8 cellular contexts compared by ENCODE assay signal in genomic region chr16:89506791-89507191, GRCh38. TPM values are rescaled to one million over a fixed set of nuclear protein-coding genes. Genes with fewer than 3 reads are reported as not detected.
DNase-seq lines count a peak whose midpoint lies in the region; ATAC-seq and TF ChIP-seq lines count a peak whose summit lies in the region.

No MANE protein-coding gene starts in this region.

- H3K4me3 ChIP-seq in CD8-positive, alpha-beta T cell (ENCODE audit: low read depth, low read length) = peak overlapping the region; percentile 91
- H3K4me3 ChIP-seq in cardiac fibroblast (replicated peaks in 1 of 2; ENCODE audit: low read depth in 2 of 2, low read length in 2 of 2) (peak overlapping the region; percentile 73 to 82), neural cell (ENCODE audit: low read length) (peak overlapping the region; percentile 94), prostate gland (peak overlapping the region in 1 of 2 donors; percentile 98)

- peaks cover 13% of the 10 kb centered on the region for H3K36me3 Mint-ChIP-seq in CD8-positive, alpha-beta T cell

- TF ChIP-seq RAD21 in neural cell (conservative IDR thresholded peaks at IDR 0.05) = no peak

- H3K9me3 ChIP-seq in CD8-positive, alpha-beta T cell (ENCODE audit: low read length) = no peaks in the 10 kb centered on the region
- H3K9me3 ChIP-seq in neural cell (ENCODE audit: low read length) (no peaks in the 10 kb centered on the region), prostate gland (no peaks in the 10 kb centered on the region)

- TF ChIP-seq CTCF in CD8-positive, alpha-beta T cell (IDR thresholded peaks at IDR 0.05) = no peak
- TF ChIP-seq CTCF in cardiac fibroblast (IDR thresholded peaks at IDR 0.05; ENCODE audit: low read depth, low read length) (no peak), neural cell (IDR thresholded peaks at IDR 0.05; ENCODE audit: poor library complexity, severe bottlenecking) (no peak), prostate gland (IDR thresholded peaks at IDR 0.05) (no peak)

- H4K20me1 ChIP-seq in neural cell (ENCODE audit: insufficient read depth) = no peaks in the 10 kb centered on the region

- no peak for ATAC-seq in CD8-positive, alpha-beta T cell

- H3K4me1 ChIP-seq in CD8-positive, alpha-beta T cell (ENCODE audit: insufficient read depth, low read length) = peaks cover 37% of the 10 kb centered on the region
- H3K4me1 ChIP-seq in prostate gland (replicated peaks) = peaks cover 6% of the 10 kb centered on the region

- peak in 5 of 7 experiments; percentile 20 to 59 (median 41) for DNase-seq in CD8-positive, alpha-beta T cell
- DNase-seq in RPMI7951 (ENCODE audit: low read depth) (peak; percentile 37), cardiac fibroblast (ENCODE audit: low read depth in 2 of 2) (no peak), NCI-H748 treated with DMSO at 0.1 percent for 48 hours (lab: John Stamatoyannopoulos, UW) (no peak), NCI-H2029 treated with DMSO at 0.1 percent for 48 hours (lab: John Stamatoyannopoulos, UW) (no peak), AML-193 (lab: John Stamatoyannopoulos, UW) (no peak), prostate gland (ENCODE audit: low spot score) (no peak)

- WGBS in prostate gland = 51% methylated on average over 15 of the region's 15 CpGs

- intact Hi-C loops in CD8-positive, alpha-beta T cell (cut with DNase I, micrococcal nuclease) = loop anchor here in 1 of 2 experiments (5.0 to 10.0 kb wide), 4 partner anchors 99 to 412 kb away; partner anchors contain the start of genes ACSF3 and SPATA2L
- intact Hi-C loops in prostate gland (cut with DNase I) = loop anchor here (5.0 to 10.0 kb wide), 3 partner anchors 64 to 262 kb away; no protein-coding TSS in a partner anchor

- H3K27me3 Mint-ChIP-seq in CD8-positive, alpha-beta T cell (ENCODE audit: low read depth) = no peaks in the 10 kb centered on the region

- peak overlapping the region; percentile 88 for H3K4me2 ChIP-seq in neural cell (ENCODE audit: low read length)

- H3K4me3 Mint-ChIP-seq in CD8-positive, alpha-beta T cell = peak overlapping the region; percentile 82

- peaks cover 32% of the 10 kb centered on the region for H3K4me1 Mint-ChIP-seq in CD8-positive, alpha-beta T cell (ENCODE audit: low read depth)

- peaks cover 3% of the 10 kb centered on the region for H3F3A ChIP-seq in neural cell (ENCODE audit: insufficient read depth, low read length, poor library complexity, severe bottlenecking)

- peaks cover 11% of the 10 kb centered on the region for H3K36me3 ChIP-seq in CD8-positive, alpha-beta T cell (ENCODE audit: insufficient read depth, low read length)
- H3K36me3 ChIP-seq in neural cell (ENCODE audit: insufficient read depth, low read length) (no peaks in the 10 kb centered on the region), prostate gland (peaks cover 0 to 6% of the 10 kb centered on the region in 2 donors)

- no peak overlapping the region for H2AFZ ChIP-seq in neural cell (ENCODE audit: low read depth, low read length)

- no peak for TF ChIP-seq POLR2A in prostate gland (IDR thresholded peaks at IDR 0.05)

- H3K27me3 ChIP-seq in CD8-positive, alpha-beta T cell (ENCODE audit: insufficient read depth, low read length) = no peaks in the 10 kb centered on the region
- H3K27me3 ChIP-seq in neural cell (ENCODE audit: insufficient read depth, low read depth, low read length) (no peaks in the 10 kb centered on the region), prostate gland (replicated peaks; ENCODE audit: insufficient read depth) (no peaks in the 10 kb centered on the region)

- CTCF ChIA-PET in CD8-positive, alpha-beta T cell (lab: Charles Lee) = interaction anchor here (1.0 to 1.5 kb wide), 3 partner anchors 49 to 193 kb away, joined by 3 read pairs; no protein-coding TSS in a partner anchor

- no peaks in the 10 kb centered on the region for H3K9me2 ChIP-seq in neural cell (ENCODE audit: insufficient read depth, low read length)

- no peaks in the 10 kb centered on the region for H3K9me3 Mint-ChIP-seq in CD8-positive, alpha-beta T cell

- peak overlapping the region; percentile 91 for H3K27ac Mint-ChIP-seq in CD8-positive, alpha-beta T cell

- no peak for TF ChIP-seq EP300 in neural cell (conservative IDR thresholded peaks at IDR 0.05; ENCODE audit: poor library complexity, severe bottlenecking)

- peak overlapping the region; percentile 86 for H3K27ac ChIP-seq in CD8-positive, alpha-beta T cell (ENCODE audit: low read depth, low read length)
- H3K27ac ChIP-seq in neural cell (ENCODE audit: low read length) (peak overlapping the region; percentile 87), prostate gland (no peak overlapping the region)

- POLR2A ChIA-PET in CD8-positive, alpha-beta T cell (lab: Charles Lee) = interaction anchor here (0.9 to 2.8 kb wide), 8 partner anchors 17 to 266 kb away, joined by 3 to 17 read pairs (median 6); partner anchors contain the start of gene ANKRD11

- H3K79me2 ChIP-seq in neural cell (replicated peaks; ENCODE audit: insufficient read depth, low read length) = peaks cover 27% of the 10 kb centered on the region

- peak overlapping the region; percentile 93 for H3K9ac ChIP-seq in neural cell (ENCODE audit: low read length)

TF ChIP-seq in neural cell, 6 proteins besides CTCF, POLR2A, EP300 and RAD21:
- TF ChIP-seq, protein P1, sequence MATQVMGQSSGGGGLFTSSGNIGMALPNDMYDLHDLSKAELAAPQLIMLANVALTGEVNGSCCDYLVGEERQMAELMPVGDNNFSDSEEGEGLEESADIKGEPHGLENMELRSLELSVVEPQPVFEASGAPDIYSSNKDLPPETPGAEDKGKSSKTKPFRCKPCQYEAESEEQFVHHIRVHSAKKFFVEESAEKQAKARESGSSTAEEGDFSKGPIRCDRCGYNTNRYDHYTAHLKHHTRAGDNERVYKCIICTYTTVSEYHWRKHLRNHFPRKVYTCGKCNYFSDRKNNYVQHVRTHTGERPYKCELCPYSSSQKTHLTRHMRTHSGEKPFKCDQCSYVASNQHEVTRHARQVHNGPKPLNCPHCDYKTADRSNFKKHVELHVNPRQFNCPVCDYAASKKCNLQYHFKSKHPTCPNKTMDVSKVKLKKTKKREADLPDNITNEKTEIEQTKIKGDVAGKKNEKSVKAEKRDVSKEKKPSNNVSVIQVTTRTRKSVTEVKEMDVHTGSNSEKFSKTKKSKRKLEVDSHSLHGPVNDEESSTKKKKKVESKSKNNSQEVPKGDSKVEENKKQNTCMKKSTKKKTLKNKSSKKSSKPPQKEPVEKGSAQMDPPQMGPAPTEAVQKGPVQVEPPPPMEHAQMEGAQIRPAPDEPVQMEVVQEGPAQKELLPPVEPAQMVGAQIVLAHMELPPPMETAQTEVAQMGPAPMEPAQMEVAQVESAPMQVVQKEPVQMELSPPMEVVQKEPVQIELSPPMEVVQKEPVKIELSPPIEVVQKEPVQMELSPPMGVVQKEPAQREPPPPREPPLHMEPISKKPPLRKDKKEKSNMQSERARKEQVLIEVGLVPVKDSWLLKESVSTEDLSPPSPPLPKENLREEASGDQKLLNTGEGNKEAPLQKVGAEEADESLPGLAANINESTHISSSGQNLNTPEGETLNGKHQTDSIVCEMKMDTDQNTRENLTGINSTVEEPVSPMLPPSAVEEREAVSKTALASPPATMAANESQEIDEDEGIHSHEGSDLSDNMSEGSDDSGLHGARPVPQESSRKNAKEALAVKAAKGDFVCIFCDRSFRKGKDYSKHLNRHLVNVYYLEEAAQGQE (IDR thresholded peaks at IDR 0.05; ENCODE audit: borderline replicate concordance) = no peak
- TF ChIP-seq TAF1 (IDR thresholded peaks at IDR 0.05; ENCODE audit: low read depth) (no peak), SMC3 (conservative IDR thresholded peaks at IDR 0.05; ENCODE audit: poor library complexity) (no peak), MXI1 (conservative IDR thresholded peaks at IDR 0.05; ENCODE audit: poor library complexity, severe bottlenecking) (no peak), EZH2 (IDR thresholded peaks at IDR 0.05; ENCODE audit: borderline replicate concordance, insufficient read depth, low read length, poor library complexity, severe bottlenecking) (no peak), POLR2AphosphoS5 (IDR thresholded peaks at IDR 0.05) (no peak)

RNA-seq across cellular contexts. Expression of gene SPG7, which starts 1.4 kb away (rescaled TPM):
- 100 to 1,000 TPM; 159 to 180 TPM for total RNA-seq in CD8-positive, alpha-beta T cell
- total RNA-seq in RPMI7951 (2014; rRNA removed; shearing (Covaris generic)) = 50.3 and 79.9 TPM in 2 replicates
- polyA plus RNA-seq in neural cell = 216 and 248 TPM in 2 replicates
- 121 and 129 TPM in 2 replicates for polyA minus RNA-seq in neural cell
- total RNA-seq in prostate gland = 100 to 1,000 TPM; 128 to 165 TPM

RNA-seq across cellular contexts. Expression of gene ANKRD11, which starts 16.4 kb away (rescaled TPM):
- 100 to 1,000 TPM; 257 to 260 TPM for total RNA-seq in CD8-positive, alpha-beta T cell
- total RNA-seq in RPMI7951 (2014; rRNA removed; shearing (Covaris generic)) = 31.2 and 38.4 TPM in 2 replicates
- polyA plus RNA-seq in neural cell = 32.5 and 53.7 TPM in 2 replicates
- polyA minus RNA-seq in neural cell = 63.3 and 67.7 TPM in 2 replicates
- 100 to 1,000 TPM in 1 of 2 donors, 10 to 100 TPM in 1; 66.2 to 143 TPM for total RNA-seq in prostate gland

RNA-seq across cellular contexts. Expression of gene RPL13, which starts 53.7 kb away (rescaled TPM):
- total RNA-seq in CD8-positive, alpha-beta T cell = 1,000 to 10,000 TPM; 4,632 to 4,668 TPM
- total RNA-seq in RPMI7951 (2014; rRNA removed; shearing (Covaris generic)) = 2,032 and 3,331 TPM in 2 replicates
- 2,635 and 2,685 TPM in 2 replicates for polyA plus RNA-seq in neural cell
- polyA minus RNA-seq in neural cell = 1,181 and 1,234 TPM in 2 replicates
- total RNA-seq in prostate gland = over 10,000 TPM in 1 of 2 donors, 1,000 to 10,000 TPM in 1; 6,889 to 11,644 TPM

Comparison
In these comparisons a context has a peak if more than half of its experiments do, and no peak if none do; other contexts are left out.
1. DNase-seq: peak in CD8-positive, alpha-beta T cell (5 of 7) and RPMI7951 (single experiment); none in cardiac fibroblast (0 of 2), NCI-H748 treated with DMSO at 0.1 percent for 48 hours (single experiment), NCI-H2029 treated with DMSO at 0.1 percent for 48 hours (single experiment), AML-193 (0 of 2) and prostate gland (single experiment).
2. H3K27ac ChIP-seq: peak in CD8-positive, alpha-beta T cell (single experiment) and neural cell (single experiment); none in prostate gland (0 of 2).